ENCODE assay signal across 8 cellular contexts in genomic region chr12:74889563-74890236, GRCh38.
DNase-seq lines count a peak whose midpoint lies in the region; ATAC-seq and TF ChIP-seq lines count a peak whose summit lies in the region.

No MANE protein-coding gene starts in this region.

- no peaks in the 10 kb centered on the region for H3K36me3 Mint-ChIP-seq in natural killer cell

- H3K4me3 ChIP-seq in fibroblast of mammary gland (ENCODE audit: control insufficient read depth, low read depth, low read length), result no peak overlapping the region

- H3K4me1 Mint-ChIP-seq in natural killer cell, result no peaks in the 10 kb centered on the region

- peak; percentile 79 for DNase-seq in Caki2 (ENCODE audit: low read depth)
- peak; percentile 57 for DNase-seq in fibroblast of mammary gland (ENCODE audit: low read depth)
- no peak for DNase-seq in KG1 (lab: John Stamatoyannopoulos, UW)
- DNase-seq in natural killer cell, result no peak
- no peak for DNase-seq in COR-L47 (lab: John Stamatoyannopoulos, UW)

- ATAC-seq in GM21717 (IDR thresholded peaks at IDR 0.05; ENCODE audit: unreplicated experiment), result peak; percentile 64
- peak; percentile 46 for ATAC-seq in HG03575 (IDR thresholded peaks at IDR 0.05; ENCODE audit: extremely low read depth, insufficient number of reproducible peaks, low FRiP score, unreplicated experiment)
- no peak for ATAC-seq in GM18873 (IDR thresholded peaks at IDR 0.05; ENCODE audit: low FRiP score, unreplicated experiment)
- no peak for ATAC-seq in natural killer cell

- peaks cover 5 to 7% of the 10 kb centered on the region in 2 donors for H3K9me3 Mint-ChIP-seq in natural killer cell

- intact Hi-C loops in natural killer cell (cut with micrococcal nuclease), result no loop called here

- H3K27ac Mint-ChIP-seq in natural killer cell, result no peak overlapping the region

- H3K27me3 Mint-ChIP-seq in natural killer cell (ENCODE audit: low read depth in 2 of 2), result no peaks in the 10 kb centered on the region

- TF ChIP-seq CTCF in fibroblast of mammary gland (conservative IDR thresholded peaks at IDR 0.05; ENCODE audit: control insufficient read depth, insufficient read depth, low read depth, low read length) (no peak), natural killer cell (IDR thresholded peaks at IDR 0.05) (no peak)

- in situ Hi-C loops in Caki2 (cut with HindIII; ENCODE audit: low pct_unique_long_range_greater_than_20kb, low sequenced_read_pairs), result no loop called here

- no peak overlapping the region for H3K4me3 Mint-ChIP-seq in natural killer cell

Comparison
In these comparisons a context has a peak if more than half of its experiments do, and no peak if none do; other contexts are left out.
1. DNase-seq: peak in Caki2 (single experiment) and fibroblast of mammary gland (single experiment); none in KG1 (single experiment), natural killer cell (single experiment) and COR-L47 (single experiment).
2. ATAC-seq: peak in GM21717 (single experiment) and HG03575 (single experiment); none in GM18873 (single experiment) and natural killer cell (0 of 3).